ENCODE assay signal across 1 cellular context in the genomic region with DNA sequence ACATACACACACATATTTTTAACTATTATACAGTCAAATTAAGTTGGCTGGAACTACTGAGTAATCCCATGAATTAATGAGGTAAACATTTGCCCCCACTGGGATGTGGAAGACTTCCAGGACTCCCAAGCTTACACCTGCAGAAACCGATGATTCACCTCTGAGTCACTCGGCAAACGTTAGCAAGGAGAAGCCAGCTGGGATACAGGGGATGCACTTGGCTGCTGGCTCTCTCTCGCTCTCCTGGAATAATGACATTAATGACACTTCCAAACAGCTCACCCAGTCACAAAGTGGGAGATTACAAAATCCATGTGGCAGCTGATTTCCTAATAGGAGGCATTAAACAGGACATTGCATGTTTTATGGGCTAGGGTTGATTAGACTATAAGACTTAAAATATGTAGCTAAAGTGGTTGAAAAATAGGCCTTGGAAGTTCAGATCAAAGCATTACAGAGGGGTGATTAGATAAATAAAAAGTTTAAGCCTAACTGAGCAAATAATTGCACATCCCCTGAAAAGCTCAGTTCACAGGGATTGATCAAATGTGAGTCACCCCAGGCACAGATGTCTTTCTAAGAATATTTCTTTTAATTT.
TF ChIP-seq lines count a peak whose summit lies in the region.

No MANE protein-coding gene starts in this region.

TF ChIP-seq in GM23338, 12 proteins besides CTCF, POLR2A, EP300 and RAD21 (continued from another document):
- TF ChIP-seq, protein P1, sequence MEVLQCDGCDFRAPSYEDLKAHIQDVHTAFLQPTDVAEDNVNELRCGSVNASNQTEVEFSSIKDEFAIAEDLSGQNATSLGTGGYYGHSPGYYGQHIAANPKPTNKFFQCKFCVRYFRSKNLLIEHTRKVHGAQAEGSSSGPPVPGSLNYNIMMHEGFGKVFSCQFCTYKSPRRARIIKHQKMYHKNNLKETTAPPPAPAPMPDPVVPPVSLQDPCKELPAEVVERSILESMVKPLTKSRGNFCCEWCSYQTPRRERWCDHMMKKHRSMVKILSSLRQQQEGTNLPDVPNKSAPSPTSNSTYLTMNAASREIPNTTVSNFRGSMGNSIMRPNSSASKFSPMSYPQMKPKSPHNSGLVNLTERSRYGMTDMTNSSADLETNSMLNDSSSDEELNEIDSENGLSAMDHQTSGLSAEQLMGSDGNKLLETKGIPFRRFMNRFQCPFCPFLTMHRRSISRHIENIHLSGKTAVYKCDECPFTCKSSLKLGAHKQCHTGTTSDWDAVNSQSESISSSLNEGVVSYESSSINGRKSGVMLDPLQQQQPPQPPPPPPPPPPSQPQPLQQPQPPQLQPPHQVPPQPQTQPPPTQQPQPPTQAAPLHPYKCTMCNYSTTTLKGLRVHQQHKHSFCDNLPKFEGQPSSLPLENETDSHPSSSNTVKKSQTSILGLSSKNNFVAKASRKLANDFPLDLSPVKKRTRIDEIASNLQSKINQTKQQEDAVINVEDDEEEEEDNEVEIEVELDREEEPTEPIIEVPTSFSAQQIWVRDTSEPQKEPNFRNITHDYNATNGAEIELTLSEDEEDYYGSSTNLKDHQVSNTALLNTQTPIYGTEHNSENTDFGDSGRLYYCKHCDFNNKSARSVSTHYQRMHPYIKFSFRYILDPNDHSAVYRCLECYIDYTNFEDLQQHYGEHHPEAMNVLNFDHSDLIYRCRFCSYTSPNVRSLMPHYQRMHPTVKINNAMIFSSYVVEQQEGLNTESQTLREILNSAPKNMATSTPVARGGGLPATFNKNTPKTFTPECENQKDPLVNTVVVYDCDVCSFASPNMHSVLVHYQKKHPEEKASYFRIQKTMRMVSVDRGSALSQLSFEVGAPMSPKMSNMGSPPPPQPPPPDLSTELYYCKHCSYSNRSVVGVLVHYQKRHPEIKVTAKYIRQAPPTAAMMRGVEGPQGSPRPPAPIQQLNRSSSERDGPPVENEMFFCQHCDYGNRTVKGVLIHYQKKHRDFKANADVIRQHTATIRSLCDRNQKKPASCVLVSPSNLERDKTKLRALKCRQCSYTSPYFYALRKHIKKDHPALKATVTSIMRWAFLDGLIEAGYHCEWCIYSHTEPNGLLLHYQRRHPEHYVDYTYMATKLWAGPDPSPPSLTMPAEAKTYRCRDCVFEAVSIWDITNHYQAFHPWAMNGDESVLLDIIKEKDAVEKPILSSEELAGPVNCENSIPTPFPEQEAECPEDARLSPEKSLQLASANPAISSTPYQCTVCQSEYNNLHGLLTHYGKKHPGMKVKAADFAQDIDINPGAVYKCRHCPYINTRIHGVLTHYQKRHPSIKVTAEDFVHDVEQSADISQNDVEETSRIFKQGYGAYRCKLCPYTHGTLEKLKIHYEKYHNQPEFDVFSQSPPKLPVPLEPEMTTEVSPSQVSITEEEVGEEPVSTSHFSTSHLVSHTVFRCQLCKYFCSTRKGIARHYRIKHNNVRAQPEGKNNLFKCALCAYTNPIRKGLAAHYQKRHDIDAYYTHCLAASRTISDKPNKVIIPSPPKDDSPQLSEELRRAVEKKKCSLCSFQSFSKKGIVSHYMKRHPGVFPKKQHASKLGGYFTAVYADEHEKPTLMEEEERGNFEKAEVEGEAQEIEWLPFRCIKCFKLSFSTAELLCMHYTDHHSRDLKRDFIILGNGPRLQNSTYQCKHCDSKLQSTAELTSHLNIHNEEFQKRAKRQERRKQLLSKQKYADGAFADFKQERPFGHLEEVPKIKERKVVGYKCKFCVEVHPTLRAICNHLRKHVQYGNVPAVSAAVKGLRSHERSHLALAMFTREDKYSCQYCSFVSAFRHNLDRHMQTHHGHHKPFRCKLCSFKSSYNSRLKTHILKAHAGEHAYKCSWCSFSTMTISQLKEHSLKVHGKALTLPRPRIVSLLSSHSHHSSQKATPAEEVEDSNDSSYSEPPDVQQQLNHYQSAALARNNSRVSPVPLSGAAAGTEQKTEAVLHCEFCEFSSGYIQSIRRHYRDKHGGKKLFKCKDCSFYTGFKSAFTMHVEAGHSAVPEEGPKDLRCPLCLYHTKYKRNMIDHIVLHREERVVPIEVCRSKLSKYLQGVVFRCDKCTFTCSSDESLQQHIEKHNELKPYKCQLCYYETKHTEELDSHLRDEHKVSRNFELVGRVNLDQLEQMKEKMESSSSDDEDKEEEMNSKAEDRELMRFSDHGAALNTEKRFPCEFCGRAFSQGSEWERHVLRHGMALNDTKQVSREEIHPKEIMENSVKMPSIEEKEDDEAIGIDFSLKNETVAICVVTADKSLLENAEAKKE (CRISPR knock-in tag; IDR thresholded peaks at IDR 0.05), result no peak
- no peak for TF ChIP-seq NANOG (IDR thresholded peaks at IDR 0.05; ENCODE audit: borderline replicate concordance)
- no peak for TF ChIP-seq JUNB (IDR thresholded peaks at IDR 0.05; ENCODE audit: unreplicated experiment)
- TF ChIP-seq, protein P2, sequence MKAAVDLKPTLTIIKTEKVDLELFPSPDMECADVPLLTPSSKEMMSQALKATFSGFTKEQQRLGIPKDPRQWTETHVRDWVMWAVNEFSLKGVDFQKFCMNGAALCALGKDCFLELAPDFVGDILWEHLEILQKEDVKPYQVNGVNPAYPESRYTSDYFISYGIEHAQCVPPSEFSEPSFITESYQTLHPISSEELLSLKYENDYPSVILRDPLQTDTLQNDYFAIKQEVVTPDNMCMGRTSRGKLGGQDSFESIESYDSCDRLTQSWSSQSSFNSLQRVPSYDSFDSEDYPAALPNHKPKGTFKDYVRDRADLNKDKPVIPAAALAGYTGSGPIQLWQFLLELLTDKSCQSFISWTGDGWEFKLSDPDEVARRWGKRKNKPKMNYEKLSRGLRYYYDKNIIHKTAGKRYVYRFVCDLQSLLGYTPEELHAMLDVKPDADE (IDR thresholded peaks at IDR 0.05), result no peak
- no peak for TF ChIP-seq ZNF331 (CRISPR knock-in tag; IDR thresholded peaks at IDR 0.05; ENCODE audit: low read depth)
- no peak for TF ChIP-seq ZNF114 (CRISPR knock-in tag; IDR thresholded peaks at IDR 0.05)
- TF ChIP-seq CREB1 (CRISPR knock-in tag; IDR thresholded peaks at IDR 0.05; ENCODE audit: low read depth), result no peak
- no peak for TF ChIP-seq EZH2 (IDR thresholded peaks at IDR 0.05; ENCODE audit: low read depth, unreplicated experiment)
- TF ChIP-seq STAT1 (IDR thresholded peaks at IDR 0.05; ENCODE audit: unreplicated experiment), result no peak
- no peak for TF ChIP-seq REST (IDR thresholded peaks at IDR 0.05; ENCODE audit: unreplicated experiment)
